In the genomic region with DNA sequence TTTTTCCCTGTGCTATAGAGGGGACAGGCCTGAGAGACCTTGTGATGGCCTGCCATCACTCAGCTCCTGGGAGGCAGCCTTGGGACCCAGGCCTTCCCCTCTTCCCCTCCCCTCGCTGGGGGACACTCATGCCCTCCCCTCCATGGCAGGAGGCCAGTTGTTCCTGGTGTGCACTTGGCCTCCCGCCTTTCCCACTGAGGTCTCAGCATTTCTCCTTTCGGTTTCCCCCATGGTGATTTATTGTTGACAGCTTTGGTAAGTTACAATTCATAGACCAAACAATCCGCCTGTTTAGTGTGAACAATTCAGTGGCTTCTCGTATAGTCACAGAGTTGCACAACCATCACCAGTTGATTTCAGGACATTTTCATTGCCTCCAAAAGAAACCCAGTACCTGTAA, we compare ENCODE assay signal across 11 cellular contexts. TPM values are rescaled to one million over a fixed set of nuclear protein-coding genes. Genes with fewer than 3 reads are reported as not detected.
A peak's percentile ranks its signal among the peaks of the same experiment; 100 is the strongest.
DNase-seq lines count a peak whose midpoint lies in the region; ATAC-seq lines count a peak whose summit lies in the region.
"Had no signal": no experiment of that assay in that cellular context is flagged by ENCODE, and none has a peak within 500 bp of the region (broad histone marks: within the 10 kb centered on the region; RNA-seq: fewer than 3 reads in every experiment).

No MANE protein-coding gene starts in this region.

- no peak for ATAC-seq in GM19351 (IDR thresholded peaks at IDR 0.05; ENCODE audit: unreplicated experiment)

- DNase-seq in A172 (ENCODE audit: low spot score) (peak; percentile 8), MV-4-11 (lab: John Stamatoyannopoulos, UW) (peak; percentile 96), SW480 (ENCODE audit: low spot score) (peak; percentile 20), lung microvascular endothelial cell (ENCODE audit: low read depth in 2 of 2) (peak; percentile 49 to 59), inferior parietal cortex (ENCODE audit: extremely low spot score) (no peak), SW 1271 (lab: John Stamatoyannopoulos, UW) (no peak)
- DNase-seq in stimulated activated CD4-positive, alpha-beta T cell treated with anti-CD3 and anti-CD28 coated beads, Interleukin-4, amount 100 ng/mL, for 1 hour, result no peak
- DNase-seq: foreskin fibroblast, MG63, T-helper 1 cell had no signal

RNA-seq across cellular contexts. Expression of a gene that starts 10.2 kb away (rescaled TPM):
- not detected in 2 replicates for total RNA-seq in A172 (2014; rRNA removed; shearing (Covaris generic))
- not detected in 2 replicates for total RNA-seq in lung microvascular endothelial cell

RNA-seq across cellular contexts. Expression of a gene that starts 27.9 kb away (rescaled TPM):
- total RNA-seq in A172 (2014; rRNA removed; shearing (Covaris generic)), result 48.9 and 59.9 TPM in 2 replicates
- total RNA-seq in lung microvascular endothelial cell, result 50.8 and 68.5 TPM in 2 replicates

Comparison
In these comparisons a context has a peak if more than half of its experiments do, and no peak if none do; other contexts are left out.
1. DNase-seq: peak in A172 (single experiment), MV-4-11 (single experiment), SW480 (single experiment) and lung microvascular endothelial cell (2 of 2); none in inferior parietal cortex (single experiment), SW 1271 (0 of 2) and stimulated activated CD4-positive, alpha-beta T cell treated with anti-CD3 and anti-CD28 coated beads, Interleukin-4, amount 100 ng/mL, for 1 hour (single experiment).